Comparison of ENCODE assay signal across 13 cellular contexts in genomic region chr4:22573198-22573597, GRCh38. TPM values are rescaled to one million over a fixed set of nuclear protein-coding genes. Genes with fewer than 3 reads are reported as not detected.
DNase-seq lines count a peak whose midpoint lies in the region; ATAC-seq, FAIRE-seq and TF ChIP-seq lines count a peak whose summit lies in the region.
"Had no signal": no experiment of that assay in that cellular context is flagged by ENCODE, and none has a peak within 500 bp of the region (broad histone marks: within the 10 kb centered on the region; RNA-seq: fewer than 3 reads in every experiment).

No MANE protein-coding gene starts in this region.

- no peak for TF ChIP-seq CTCF in fibroblast of the aortic adventitia (IDR thresholded peaks at IDR 0.05; ENCODE audit: insufficient read depth, low read length)

- ATAC-seq in Right ventricle myocardium inferior, result peak; percentile 50
- ATAC-seq in GM21737 (IDR thresholded peaks at IDR 0.05; ENCODE audit: unreplicated experiment), result no peak
- no peak for ATAC-seq in HG03135 (IDR thresholded peaks at IDR 0.05; ENCODE audit: unreplicated experiment)
- ATAC-seq: activated CD8-positive, alpha-beta memory T cell treated with anti-CD3 and anti-CD28 coated beads, Interleukin-2, amount 10 ng/mL, durations not matched to agents 7 days and 5 days; GM23338; stimulated activated naive B cell treated with anti-CD40 and anti-IgM and Interleukin-4, amounts not matched to agents 10 μg/mL and 1 μg/mL and 100 μg/mL, for 72 hours had no signal

- intact Hi-C loops in Right ventricle myocardium inferior (cut with DNase I) (no loop called here), cardiac septum (cut with DNase I) (no loop called here)

- DNase-seq in Right ventricle myocardium inferior (ENCODE audit: missing footprints), result peak; percentile 72
- DNase-seq in cardiac septum (ENCODE audit: low spot score), result no peak
- peak; percentile 16 for DNase-seq in fibroblast of the aortic adventitia (ENCODE audit: low read depth)
- DNase-seq in myocyte (ENCODE audit: low read depth), result peak; percentile 65
- DNase-seq in NCI-H2171 (lab: John Stamatoyannopoulos, UW), result no peak
- no peak for DNase-seq in urothelium cell line (ENCODE audit: low spot score)
- DNase-seq: activated CD8-positive, alpha-beta memory T cell treated with anti-CD3 and anti-CD28 coated beads, Interleukin-2, amount 10 ng/mL, durations not matched to agents 7 days and 5 days; EL; stimulated activated naive B cell treated with anti-CD40 and anti-IgM and Interleukin-4, amounts not matched to agents 10 μg/mL and 1 μg/mL and 100 μg/mL, for 72 hours had no signal

- no peak for FAIRE-seq in urothelium cell line (lab: Jason Lieb, UNC)
- FAIRE-seq: astrocyte had no signal

- H3K4me3 ChIP-seq in fibroblast of the aortic adventitia (ENCODE audit: low read depth, low read length), result no peak overlapping the region
- H3K4me3 ChIP-seq: GM23338 had no signal

RNA-seq across cellular contexts. Expression of gene ADGRA3, which starts 57.3 kb away (rescaled TPM):
- total RNA-seq in Right ventricle myocardium inferior, result 32.5 TPM
- total RNA-seq in cardiac septum, result 23.3 TPM
- 22.8 and 31.9 TPM in 2 replicates for total RNA-seq in fibroblast of the aortic adventitia (ENCODE audit: low replicate concordance)
- total RNA-seq in myocyte, result 40.8 and 53.2 TPM in 2 replicates
- polyA plus RNA-seq in myocyte (2012), result 19.5 TPM

Comparison
In these comparisons a context has a peak if more than half of its experiments do, and no peak if none do; other contexts are left out.
1. DNase-seq: peak in Right ventricle myocardium inferior (single experiment), fibroblast of the aortic adventitia (single experiment) and myocyte (single experiment); none in cardiac septum (single experiment), NCI-H2171 (single experiment) and urothelium cell line (single experiment).